In the genomic region with DNA sequence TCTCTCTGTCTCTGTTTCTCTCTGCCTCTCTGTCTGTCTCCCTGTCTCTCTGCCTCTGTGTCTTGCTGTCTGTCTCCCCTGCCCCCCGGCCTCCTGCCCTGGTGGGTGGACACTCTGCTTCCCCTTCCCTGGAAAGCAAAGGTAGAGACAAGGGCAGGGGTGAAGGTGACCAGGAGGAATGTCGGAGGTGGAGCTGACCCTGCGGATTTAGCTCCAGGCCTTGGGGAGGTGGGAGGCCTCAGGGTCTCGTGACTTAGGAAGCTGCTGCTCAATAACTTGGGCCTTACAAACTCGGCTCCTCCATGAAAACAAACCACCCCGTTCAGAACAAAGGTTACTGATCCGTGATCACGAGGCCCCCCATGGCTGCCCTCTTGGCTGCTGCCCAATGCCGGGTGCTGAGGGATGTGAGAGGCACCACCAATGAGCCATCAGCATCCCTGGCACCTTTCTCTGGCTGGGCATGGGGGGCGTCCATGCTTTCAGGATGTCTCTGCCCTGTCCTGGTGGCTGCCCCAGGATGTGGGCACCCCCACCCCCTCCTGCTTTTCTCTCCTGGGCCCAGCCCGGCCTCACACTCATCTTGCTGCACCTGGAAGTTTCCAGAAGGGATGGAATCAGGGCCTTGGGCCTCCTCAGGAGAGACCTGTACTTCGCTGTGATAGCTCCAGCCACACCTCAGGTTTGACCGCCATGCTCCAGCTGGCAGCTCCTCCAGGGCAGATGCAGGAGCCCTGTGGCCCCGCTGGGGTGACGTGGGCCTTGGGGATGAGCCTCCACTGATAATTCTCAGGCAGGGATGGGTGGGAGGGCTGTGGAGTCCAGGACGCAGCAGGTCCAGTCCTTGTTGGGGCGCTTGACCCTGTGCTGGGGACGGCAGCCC, we compare ENCODE assay signal across 1 cellular context.
TF ChIP-seq lines count a peak whose summit lies in the region.

No MANE protein-coding gene starts in this region.

TF ChIP-seq in K562, 482 proteins besides CTCF, POLR2A, EP300 and RAD21:
- TF ChIP-seq GATAD2B (IDR thresholded peaks at IDR 0.05; ENCODE audit: borderline replicate concordance), result no peak
- peak; percentile 13; the same call in 1 of the 2 replicates for TF ChIP-seq NFRKB (IDR thresholded peaks at IDR 0.05; ENCODE audit: low read depth)
- TF ChIP-seq, protein P1, sequence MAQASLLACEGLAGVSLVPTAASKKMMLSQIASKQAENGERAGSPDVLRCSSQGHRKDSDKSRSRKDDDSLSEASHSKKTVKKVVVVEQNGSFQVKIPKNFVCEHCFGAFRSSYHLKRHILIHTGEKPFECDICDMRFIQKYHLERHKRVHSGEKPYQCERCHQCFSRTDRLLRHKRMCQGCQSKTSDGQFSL (CRISPR knock-in tag; IDR thresholded peaks at IDR 0.05), result 0 out of 2 replicates have a peak, but pooled peaks have one; percentile 38
- TF ChIP-seq, protein P1 (tag; IDR thresholded peaks at IDR 0.05), result no peak
- TF ChIP-seq ZNF316 (IDR thresholded peaks at IDR 0.05), result peak; percentile 19; the same call in 1 of the 2 replicates
- no peak for TF ChIP-seq E2F5 (CRISPR knock-in tag; IDR thresholded peaks at IDR 0.05)
- TF ChIP-seq SNIP1 (IDR thresholded peaks at IDR 0.05; ENCODE audit: low read depth), result no peak
- TF ChIP-seq ZNF584 (CRISPR knock-in tag; IDR thresholded peaks at IDR 0.05; ENCODE audit: low read depth), result 0 out of 2 replicates have a peak, but pooled peaks have one; percentile 9
- TF ChIP-seq KDM5B (IDR thresholded peaks at IDR 0.05; ENCODE audit: insufficient replicate concordance, low read depth, low read length), result peak; percentile 15
- no peak for TF ChIP-seq TFAP4 (CRISPR knock-in tag; IDR thresholded peaks at IDR 0.05; ENCODE audit: borderline replicate concordance)
- no peak for TF ChIP-seq ESRRB (CRISPR knock-in tag; IDR thresholded peaks at IDR 0.05; ENCODE audit: borderline replicate concordance)
- no peak for TF ChIP-seq TARDBP (IDR thresholded peaks at IDR 0.05)
- TF ChIP-seq ZBTB5 (IDR thresholded peaks at IDR 0.05), result 0 out of 2 replicates have a peak, but pooled peaks have one; percentile 25
- 0 out of 2 replicates have a peak, but pooled peaks have one; percentile 1 for TF ChIP-seq MIER1 (IDR thresholded peaks at IDR 0.05; ENCODE audit: low read depth)
- no peak for TF ChIP-seq BCL6 (CRISPR knock-in tag; IDR thresholded peaks at IDR 0.05)
- TF ChIP-seq HDAC8 (tag; IDR thresholded peaks at IDR 0.05), result no peak
- 0 out of 2 replicates have a peak, but pooled peaks have one; percentile 38 for TF ChIP-seq ZNF165 (CRISPR knock-in tag; IDR thresholded peaks at IDR 0.05; ENCODE audit: borderline replicate concordance)
- TF ChIP-seq SMAD4 (CRISPR knock-in tag; conservative IDR thresholded peaks at IDR 0.05), result 0 out of 2 replicates have a peak, but pooled peaks have one; percentile 9
- no peak for TF ChIP-seq KDM2B (CRISPR knock-in tag; IDR thresholded peaks at IDR 0.05)
- TF ChIP-seq ZNF311 (CRISPR knock-in tag; IDR thresholded peaks at IDR 0.05), result 0 out of 2 replicates have a peak, but pooled peaks have one; percentile 41
- TF ChIP-seq TEAD2 (tag; IDR thresholded peaks at IDR 0.05), result no peak
- no peak for TF ChIP-seq BRD4 (IDR thresholded peaks at IDR 0.05)
- no peak for TF ChIP-seq SLC30A9 (CRISPR knock-in tag; IDR thresholded peaks at IDR 0.05)
- peak; percentile 74; the same call in 1 of the 2 replicates for TF ChIP-seq ZNF583 (CRISPR knock-in tag; IDR thresholded peaks at IDR 0.05)
- no peak; the same call in 1 of the 2 replicates for TF ChIP-seq HLTF (IDR thresholded peaks at IDR 0.05)
- no peak for TF ChIP-seq BRF1 (IDR thresholded peaks at IDR 0.05; ENCODE audit: borderline replicate concordance, extremely low read depth, insufficient read length)
- peak; percentile 64 for TF ChIP-seq TFE3 (CRISPR knock-in tag; IDR thresholded peaks at IDR 0.05)
- 0 out of 2 replicates have a peak, but pooled peaks have one; percentile 10 for TF ChIP-seq MYBL2 (IDR thresholded peaks at IDR 0.05; ENCODE audit: low read depth)
- TF ChIP-seq MYBL2 (CRISPR knock-in tag; IDR thresholded peaks at IDR 0.05; ENCODE audit: borderline replicate concordance), result no peak
- TF ChIP-seq HNRNPH1 (optimal IDR thresholded peaks at IDR 0.05; ENCODE audit: low read depth, low read length), result no peak
- no peak for TF ChIP-seq YY1 (IDR thresholded peaks at IDR 0.05; ENCODE audit: borderline replicate concordance in 1 of 3, control insufficient read depth in 1 of 3, extremely low read depth in 1 of 3, insufficient read depth in 3 of 3, insufficient read length in 1 of 3, insufficient replicate concordance in 2 of 3, low read depth in 1 of 3, low read length in 2 of 3)
- TF ChIP-seq ZMIZ1 (IDR thresholded peaks at IDR 0.05; ENCODE audit: low read depth in 2 of 2, low read length in 2 of 2), result peak in 1 of 2 experiments; percentile 17; a peak in 1 of 4 replicates
- TF ChIP-seq, protein P2, sequence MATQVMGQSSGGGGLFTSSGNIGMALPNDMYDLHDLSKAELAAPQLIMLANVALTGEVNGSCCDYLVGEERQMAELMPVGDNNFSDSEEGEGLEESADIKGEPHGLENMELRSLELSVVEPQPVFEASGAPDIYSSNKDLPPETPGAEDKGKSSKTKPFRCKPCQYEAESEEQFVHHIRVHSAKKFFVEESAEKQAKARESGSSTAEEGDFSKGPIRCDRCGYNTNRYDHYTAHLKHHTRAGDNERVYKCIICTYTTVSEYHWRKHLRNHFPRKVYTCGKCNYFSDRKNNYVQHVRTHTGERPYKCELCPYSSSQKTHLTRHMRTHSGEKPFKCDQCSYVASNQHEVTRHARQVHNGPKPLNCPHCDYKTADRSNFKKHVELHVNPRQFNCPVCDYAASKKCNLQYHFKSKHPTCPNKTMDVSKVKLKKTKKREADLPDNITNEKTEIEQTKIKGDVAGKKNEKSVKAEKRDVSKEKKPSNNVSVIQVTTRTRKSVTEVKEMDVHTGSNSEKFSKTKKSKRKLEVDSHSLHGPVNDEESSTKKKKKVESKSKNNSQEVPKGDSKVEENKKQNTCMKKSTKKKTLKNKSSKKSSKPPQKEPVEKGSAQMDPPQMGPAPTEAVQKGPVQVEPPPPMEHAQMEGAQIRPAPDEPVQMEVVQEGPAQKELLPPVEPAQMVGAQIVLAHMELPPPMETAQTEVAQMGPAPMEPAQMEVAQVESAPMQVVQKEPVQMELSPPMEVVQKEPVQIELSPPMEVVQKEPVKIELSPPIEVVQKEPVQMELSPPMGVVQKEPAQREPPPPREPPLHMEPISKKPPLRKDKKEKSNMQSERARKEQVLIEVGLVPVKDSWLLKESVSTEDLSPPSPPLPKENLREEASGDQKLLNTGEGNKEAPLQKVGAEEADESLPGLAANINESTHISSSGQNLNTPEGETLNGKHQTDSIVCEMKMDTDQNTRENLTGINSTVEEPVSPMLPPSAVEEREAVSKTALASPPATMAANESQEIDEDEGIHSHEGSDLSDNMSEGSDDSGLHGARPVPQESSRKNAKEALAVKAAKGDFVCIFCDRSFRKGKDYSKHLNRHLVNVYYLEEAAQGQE (CRISPR knock-in tag; IDR thresholded peaks at IDR 0.05; ENCODE audit: low read depth), result no peak
